In the genomic region with DNA sequence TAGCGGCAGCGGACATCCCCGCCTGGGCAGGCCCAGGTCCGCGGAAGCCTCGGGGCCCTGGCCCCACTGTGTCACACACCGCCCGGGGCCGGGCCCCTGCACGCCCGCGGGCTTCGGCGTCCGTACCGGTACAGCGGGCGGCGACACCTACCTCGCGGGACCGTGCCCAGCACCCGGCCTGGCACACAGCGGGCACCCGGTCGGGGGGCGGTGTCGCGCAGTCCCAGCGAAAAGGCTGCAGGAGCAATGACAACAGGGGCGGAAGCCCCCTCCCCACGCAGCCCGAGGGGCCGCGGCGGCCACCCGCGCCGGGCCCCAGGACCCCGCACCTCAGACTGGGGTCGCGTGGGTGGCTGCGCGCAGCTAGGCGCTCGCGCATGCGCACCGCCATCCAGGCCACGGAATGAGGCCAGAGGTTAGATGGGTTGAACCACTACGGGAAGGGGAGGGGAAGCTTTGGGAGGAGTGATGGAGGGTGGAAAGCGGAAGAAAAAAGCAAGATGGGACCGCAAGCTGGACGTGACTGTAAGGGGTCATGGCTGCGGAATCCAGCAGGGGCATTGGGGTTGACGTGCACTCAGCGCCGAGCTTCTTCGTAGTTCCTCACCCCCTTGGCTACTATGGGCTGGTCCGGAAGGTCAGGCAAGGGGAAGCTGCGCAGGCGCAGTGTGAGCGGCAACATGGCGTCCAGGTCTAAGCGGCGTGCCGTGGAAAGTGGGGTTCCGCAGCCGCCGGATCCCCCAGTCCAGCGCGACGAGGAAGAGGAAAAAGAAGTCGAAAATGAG, we compare ENCODE assay signal across 1 cellular context.
TF ChIP-seq lines count a peak whose summit lies in the region.

A gene (plus strand): TSS at position 669 of the 785 bp plus-strand sequence. CDS start 12 bp downstream, at position 681.
A gene (minus strand): TSS at position 381 of the 785 bp plus-strand sequence. CDS start 6,759 bp downstream, outside the sequence.

TF ChIP-seq in HEK293, 187 proteins besides CTCF, POLR2A, EP300 and RAD21 (continued from another document and continues in another):
- TF ChIP-seq, protein P1, sequence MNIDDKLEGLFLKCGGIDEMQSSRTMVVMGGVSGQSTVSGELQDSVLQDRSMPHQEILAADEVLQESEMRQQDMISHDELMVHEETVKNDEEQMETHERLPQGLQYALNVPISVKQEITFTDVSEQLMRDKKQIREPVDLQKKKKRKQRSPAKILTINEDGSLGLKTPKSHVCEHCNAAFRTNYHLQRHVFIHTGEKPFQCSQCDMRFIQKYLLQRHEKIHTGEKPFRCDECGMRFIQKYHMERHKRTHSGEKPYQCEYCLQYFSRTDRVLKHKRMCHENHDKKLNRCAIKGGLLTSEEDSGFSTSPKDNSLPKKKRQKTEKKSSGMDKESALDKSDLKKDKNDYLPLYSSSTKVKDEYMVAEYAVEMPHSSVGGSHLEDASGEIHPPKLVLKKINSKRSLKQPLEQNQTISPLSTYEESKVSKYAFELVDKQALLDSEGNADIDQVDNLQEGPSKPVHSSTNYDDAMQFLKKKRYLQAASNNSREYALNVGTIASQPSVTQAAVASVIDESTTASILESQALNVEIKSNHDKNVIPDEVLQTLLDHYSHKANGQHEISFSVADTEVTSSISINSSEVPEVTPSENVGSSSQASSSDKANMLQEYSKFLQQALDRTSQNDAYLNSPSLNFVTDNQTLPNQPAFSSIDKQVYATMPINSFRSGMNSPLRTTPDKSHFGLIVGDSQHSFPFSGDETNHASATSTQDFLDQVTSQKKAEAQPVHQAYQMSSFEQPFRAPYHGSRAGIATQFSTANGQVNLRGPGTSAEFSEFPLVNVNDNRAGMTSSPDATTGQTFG (tag by site-specific recombination; IDR thresholded peaks at IDR 0.05; ENCODE audit: borderline replicate concordance): no peak
- TF ChIP-seq, protein P2, sequence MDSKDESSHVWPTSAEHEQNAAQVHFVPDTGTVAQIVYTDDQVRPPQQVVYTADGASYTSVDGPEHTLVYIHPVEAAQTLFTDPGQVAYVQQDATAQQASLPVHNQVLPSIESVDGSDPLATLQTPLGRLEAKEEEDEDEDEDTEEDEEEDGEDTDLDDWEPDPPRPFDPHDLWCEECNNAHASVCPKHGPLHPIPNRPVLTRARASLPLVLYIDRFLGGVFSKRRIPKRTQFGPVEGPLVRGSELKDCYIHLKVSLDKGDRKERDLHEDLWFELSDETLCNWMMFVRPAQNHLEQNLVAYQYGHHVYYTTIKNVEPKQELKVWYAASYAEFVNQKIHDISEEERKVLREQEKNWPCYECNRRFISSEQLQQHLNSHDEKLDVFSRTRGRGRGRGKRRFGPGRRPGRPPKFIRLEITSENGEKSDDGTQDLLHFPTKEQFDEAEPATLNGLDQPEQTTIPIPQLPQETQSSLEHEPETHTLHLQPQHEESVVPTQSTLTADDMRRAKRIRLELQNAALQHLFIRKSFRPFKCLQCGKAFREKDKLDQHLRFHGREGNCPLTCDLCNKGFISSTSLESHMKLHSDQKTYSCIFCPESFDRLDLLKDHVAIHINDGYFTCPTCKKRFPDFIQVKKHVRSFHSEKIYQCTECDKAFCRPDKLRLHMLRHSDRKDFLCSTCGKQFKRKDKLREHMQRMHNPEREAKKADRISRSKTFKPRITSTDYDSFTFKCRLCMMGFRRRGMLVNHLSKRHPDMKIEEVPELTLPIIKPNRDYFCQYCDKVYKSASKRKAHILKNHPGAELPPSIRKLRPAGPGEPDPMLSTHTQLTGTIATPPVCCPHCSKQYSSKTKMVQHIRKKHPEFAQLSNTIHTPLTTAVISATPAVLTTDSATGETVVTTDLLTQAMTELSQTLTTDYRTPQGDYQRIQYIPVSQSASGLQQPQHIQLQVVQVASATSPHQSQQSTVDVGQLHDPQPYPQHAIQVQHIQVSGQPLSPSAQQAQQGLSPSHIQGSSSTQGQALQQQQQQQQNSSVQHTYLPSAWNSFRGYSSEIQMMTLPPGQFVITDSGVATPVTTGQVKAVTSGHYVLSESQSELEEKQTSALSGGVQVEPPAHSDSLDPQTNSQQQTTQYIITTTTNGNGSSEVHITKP (tag by site-specific recombination; IDR thresholded peaks at IDR 0.05): peak; percentile 100
- TF ChIP-seq ZFP3 (tag by site-specific recombination; IDR thresholded peaks at IDR 0.05; ENCODE audit: low read depth) (no peak), ZNF621 (tag by site-specific recombination; IDR thresholded peaks at IDR 0.05) (no peak), ZNF223 (tag by site-specific recombination; IDR thresholded peaks at IDR 0.05) (peak; percentile 5; the same call in 1 of the 2 replicates), ZNF391 (tag by site-specific recombination; IDR thresholded peaks at IDR 0.05; ENCODE audit: borderline replicate concordance, low read depth) (peak; percentile 90; the same call in 1 of the 2 replicates), BCL11A (tag by site-specific recombination; IDR thresholded peaks at IDR 0.05; ENCODE audit: low read depth) (no peak), ZNF16 (tag by site-specific recombination; IDR thresholded peaks at IDR 0.05; ENCODE audit: low read depth) (no peak), ZNF600 (tag by site-specific recombination; IDR thresholded peaks at IDR 0.05) (0 out of 2 replicates have a peak, but pooled peaks have one; percentile 22), ZNF433 (tag by site-specific recombination; IDR thresholded peaks at IDR 0.05; ENCODE audit: low read depth) (no peak), ZNF157 (tag by site-specific recombination; IDR thresholded peaks at IDR 0.05) (no peak), ZNF274 (IDR thresholded peaks at IDR 0.05; ENCODE audit: low read length) (no peak), ZNF274 (tag by site-specific recombination; IDR thresholded peaks at IDR 0.05; ENCODE audit: borderline replicate concordance) (no peak), ZNF623 (tag by site-specific recombination; IDR thresholded peaks at IDR 0.05) (no peak), ZNF48 (tag by site-specific recombination; IDR thresholded peaks at IDR 0.05) (no peak), ZNF473 (tag by site-specific recombination; IDR thresholded peaks at IDR 0.05) (no peak), ZNF629 (tag by site-specific recombination; IDR thresholded peaks at IDR 0.05) (peak; percentile 67), HOXC10 (CRISPR knock-in tag; IDR thresholded peaks at IDR 0.05) (no peak), ZNF354C (tag by site-specific recombination; IDR thresholded peaks at IDR 0.05; ENCODE audit: borderline replicate concordance, low read depth) (no peak), ZNF521 (tag by site-specific recombination; IDR thresholded peaks at IDR 0.05) (no peak), ZFHX2 (tag by site-specific recombination; conservative IDR thresholded peaks at IDR 0.05) (peak; percentile 92), MZF1 (tag by site-specific recombination; IDR thresholded peaks at IDR 0.05; ENCODE audit: borderline replicate concordance) (no peak), GFI1B (tag by site-specific recombination; IDR thresholded peaks at IDR 0.05) (no peak), ZNF529 (tag by site-specific recombination; IDR thresholded peaks at IDR 0.05; ENCODE audit: insufficient replicate concordance) (no peak), ZNF10 (tag by site-specific recombination; IDR thresholded peaks at IDR 0.05) (no peak), ZNF664 (tag by site-specific recombination; IDR thresholded peaks at IDR 0.05) (no peak), BCL11B (tag by site-specific recombination; IDR thresholded peaks at IDR 0.05; ENCODE audit: low read depth) (no peak; the same call in 1 of the 2 replicates), ZNF768 (tag by site-specific recombination; IDR thresholded peaks at IDR 0.05) (no peak), MYNN (tag by site-specific recombination; IDR thresholded peaks at IDR 0.05; ENCODE audit: borderline replicate concordance) (no peak), ZNF626 (tag by site-specific recombination; IDR thresholded peaks at IDR 0.05) (no peak), ZBTB7A (tag by site-specific recombination; IDR thresholded peaks at IDR 0.05; ENCODE audit: low read depth) (peak; percentile 37), ZNF221 (tag by site-specific recombination; IDR thresholded peaks at IDR 0.05; ENCODE audit: borderline replicate concordance) (no peak)
- TF ChIP-seq, protein P3, sequence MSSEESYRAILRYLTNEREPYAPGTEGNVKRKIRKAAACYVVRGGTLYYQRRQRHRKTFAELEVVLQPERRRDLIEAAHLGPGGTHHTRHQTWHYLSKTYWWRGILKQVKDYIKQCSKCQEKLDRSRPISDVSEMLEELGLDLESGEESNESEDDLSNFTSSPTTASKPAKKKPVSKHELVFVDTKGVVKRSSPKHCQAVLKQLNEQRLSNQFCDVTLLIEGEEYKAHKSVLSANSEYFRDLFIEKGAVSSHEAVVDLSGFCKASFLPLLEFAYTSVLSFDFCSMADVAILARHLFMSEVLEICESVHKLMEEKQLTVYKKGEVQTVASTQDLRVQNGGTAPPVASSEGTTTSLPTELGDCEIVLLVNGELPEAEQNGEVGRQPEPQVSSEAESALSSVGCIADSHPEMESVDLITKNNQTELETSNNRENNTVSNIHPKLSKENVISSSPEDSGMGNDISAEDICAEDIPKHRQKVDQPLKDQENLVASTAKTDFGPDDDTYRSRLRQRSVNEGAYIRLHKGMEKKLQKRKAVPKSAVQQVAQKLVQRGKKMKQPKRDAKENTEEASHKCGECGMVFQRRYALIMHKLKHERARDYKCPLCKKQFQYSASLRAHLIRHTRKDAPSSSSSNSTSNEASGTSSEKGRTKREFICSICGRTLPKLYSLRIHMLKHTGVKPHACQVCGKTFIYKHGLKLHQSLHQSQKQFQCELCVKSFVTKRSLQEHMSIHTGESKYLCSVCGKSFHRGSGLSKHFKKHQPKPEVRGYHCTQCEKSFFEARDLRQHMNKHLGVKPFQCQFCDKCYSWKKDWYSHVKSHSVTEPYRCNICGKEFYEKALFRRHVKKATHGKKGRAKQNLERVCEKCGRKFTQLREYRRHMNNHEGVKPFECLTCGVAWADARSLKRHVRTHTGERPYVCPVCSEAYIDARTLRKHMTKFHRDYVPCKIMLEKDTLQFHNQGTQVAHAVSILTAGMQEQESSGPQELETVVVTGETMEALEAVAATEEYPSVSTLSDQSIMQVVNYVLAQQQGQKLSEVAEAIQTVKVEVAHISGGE (tag by site-specific recombination; conservative IDR thresholded peaks at IDR 0.05; ENCODE audit: low read depth): peak; percentile 33; the same call in 1 of the 2 replicates
- TF ChIP-seq, protein P4, sequence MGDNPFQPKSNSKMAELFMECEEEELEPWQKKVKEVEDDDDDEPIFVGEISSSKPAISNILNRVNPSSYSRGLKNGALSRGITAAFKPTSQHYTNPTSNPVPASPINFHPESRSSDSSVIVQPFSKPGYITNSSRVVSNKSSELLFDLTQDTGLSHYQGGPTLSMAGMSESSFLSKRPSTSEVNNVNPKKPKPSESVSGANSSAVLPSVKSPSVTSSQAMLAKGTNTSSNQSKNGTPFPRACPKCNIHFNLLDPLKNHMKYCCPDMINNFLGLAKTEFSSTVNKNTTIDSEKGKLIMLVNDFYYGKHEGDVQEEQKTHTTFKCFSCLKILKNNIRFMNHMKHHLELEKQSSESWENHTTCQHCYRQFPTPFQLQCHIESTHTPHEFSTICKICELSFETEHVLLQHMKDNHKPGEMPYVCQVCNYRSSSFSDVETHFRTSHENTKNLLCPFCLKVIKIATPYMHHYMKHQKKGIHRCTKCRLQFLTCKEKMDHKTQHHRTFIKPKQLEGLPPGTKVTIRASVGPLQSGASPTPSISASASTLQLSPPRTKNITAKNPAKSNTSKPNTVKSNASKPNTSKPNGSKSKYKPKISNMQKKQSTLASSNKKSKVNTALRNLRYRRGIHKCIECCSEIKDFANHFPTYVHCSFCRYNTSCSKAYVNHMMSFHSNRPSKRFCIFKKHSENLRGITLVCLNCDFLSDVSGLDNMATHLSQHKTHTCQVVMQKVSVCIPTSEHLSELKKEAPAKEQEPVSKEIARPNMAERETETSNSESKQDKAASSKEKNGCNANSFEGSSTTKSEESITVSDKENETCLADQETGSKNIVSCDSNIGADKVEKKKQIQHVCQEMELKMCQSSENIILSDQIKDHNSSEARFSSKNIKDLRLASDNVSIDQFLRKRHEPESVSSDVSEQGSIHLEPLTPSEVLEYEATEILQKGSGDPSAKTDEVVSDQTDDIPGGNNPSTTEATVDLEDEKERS (tag by site-specific recombination; IDR thresholded peaks at IDR 0.05): no peak
- TF ChIP-seq, protein P5, sequence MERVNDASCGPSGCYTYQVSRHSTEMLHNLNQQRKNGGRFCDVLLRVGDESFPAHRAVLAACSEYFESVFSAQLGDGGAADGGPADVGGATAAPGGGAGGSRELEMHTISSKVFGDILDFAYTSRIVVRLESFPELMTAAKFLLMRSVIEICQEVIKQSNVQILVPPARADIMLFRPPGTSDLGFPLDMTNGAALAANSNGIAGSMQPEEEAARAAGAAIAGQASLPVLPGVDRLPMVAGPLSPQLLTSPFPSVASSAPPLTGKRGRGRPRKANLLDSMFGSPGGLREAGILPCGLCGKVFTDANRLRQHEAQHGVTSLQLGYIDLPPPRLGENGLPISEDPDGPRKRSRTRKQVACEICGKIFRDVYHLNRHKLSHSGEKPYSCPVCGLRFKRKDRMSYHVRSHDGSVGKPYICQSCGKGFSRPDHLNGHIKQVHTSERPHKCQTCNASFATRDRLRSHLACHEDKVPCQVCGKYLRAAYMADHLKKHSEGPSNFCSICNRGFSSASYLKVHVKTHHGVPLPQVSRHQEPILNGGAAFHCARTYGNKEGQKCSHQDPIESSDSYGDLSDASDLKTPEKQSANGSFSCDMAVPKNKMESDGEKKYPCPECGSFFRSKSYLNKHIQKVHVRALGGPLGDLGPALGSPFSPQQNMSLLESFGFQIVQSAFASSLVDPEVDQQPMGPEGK (tag by site-specific recombination; IDR thresholded peaks at IDR 0.05): peak; percentile 18; the same call in 1 of the 2 replicates
- TF ChIP-seq, protein P6, sequence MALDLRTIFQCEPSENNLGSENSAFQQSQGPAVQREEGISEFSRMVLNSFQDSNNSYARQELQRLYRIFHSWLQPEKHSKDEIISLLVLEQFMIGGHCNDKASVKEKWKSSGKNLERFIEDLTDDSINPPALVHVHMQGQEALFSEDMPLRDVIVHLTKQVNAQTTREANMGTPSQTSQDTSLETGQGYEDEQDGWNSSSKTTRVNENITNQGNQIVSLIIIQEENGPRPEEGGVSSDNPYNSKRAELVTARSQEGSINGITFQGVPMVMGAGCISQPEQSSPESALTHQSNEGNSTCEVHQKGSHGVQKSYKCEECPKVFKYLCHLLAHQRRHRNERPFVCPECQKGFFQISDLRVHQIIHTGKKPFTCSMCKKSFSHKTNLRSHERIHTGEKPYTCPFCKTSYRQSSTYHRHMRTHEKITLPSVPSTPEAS (tag by site-specific recombination; IDR thresholded peaks at IDR 0.05): no peak
